8 cellular contexts compared by ENCODE assay signal in the genomic region with DNA sequence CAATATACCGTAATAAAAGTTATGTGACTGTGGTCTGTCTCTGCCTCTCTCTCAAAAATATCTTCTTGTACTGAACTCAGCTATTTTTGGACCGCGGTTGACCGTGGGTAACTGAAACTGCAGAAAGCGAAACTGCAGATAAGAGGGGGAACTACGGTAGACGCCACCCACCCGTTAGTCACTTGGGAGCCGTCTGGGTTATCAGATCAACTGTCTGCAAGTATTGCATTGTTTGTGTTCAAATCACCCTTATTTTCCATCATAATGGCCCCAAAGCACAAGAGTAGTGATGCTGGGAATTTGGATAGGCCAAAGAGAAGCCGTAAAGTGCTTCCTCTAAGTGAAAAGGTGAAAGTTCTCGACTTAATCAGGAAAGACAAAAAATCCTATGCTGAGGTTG. TPM values are rescaled to one million over a fixed set of nuclear protein-coding genes. Genes with fewer than 3 reads are reported as not detected.
DNase-seq lines count a peak whose midpoint lies in the region; ATAC-seq, FAIRE-seq and TF ChIP-seq lines count a peak whose summit lies in the region.
"Not testable (repeated sequence)": the region's sequence is repeated elsewhere in the genome, so short reads cannot be mapped to it uniquely, and the experiment has no call there.

No MANE protein-coding gene starts in this region.

- peaks cover 15% of the 10 kb centered on the region for H3K27me3 Mint-ChIP-seq in GM23338 (ENCODE audit: insufficient read depth, low read depth, poor library complexity)
- H3K27me3 Mint-ChIP-seq in T-helper 2 cell treated with Interferon-gamma antibody and Interleukin-4, amounts not matched to agents 5 μg/mL and 100 μg/mL, for 36 hours (ENCODE audit: low read depth); stimulated activated naive CD8-positive, alpha-beta T cell treated with anti-CD3 and anti-CD28 coated beads, Interleukin-15, amount 100 ng/mL, for 72 hours: not testable (repeated sequence)

- not testable (repeated sequence) for H3K27me3 ChIP-seq in GM23338 (ENCODE audit: insufficient read depth); HUES64 (ENCODE audit: insufficient read depth, low read length); osteoblast (ENCODE audit: insufficient read depth, low read length)

- peak overlapping the region; percentile 25; the same call in 1 of the 2 replicates for H3K4me3 ChIP-seq in GM23338
- H3K4me3 ChIP-seq in HUES64 (ENCODE audit: low read length): peak overlapping the region; percentile 34; the same call in 1 of the 2 replicates
- H3K4me3 ChIP-seq in osteoblast (ENCODE audit: insufficient read depth, low read length): peak overlapping the region; percentile 60

- H3K4me1 Mint-ChIP-seq in GM23338: peaks cover 30% of the 10 kb centered on the region
- peaks cover 35% of the 10 kb centered on the region for H3K4me1 Mint-ChIP-seq in T-helper 2 cell treated with Interferon-gamma antibody and Interleukin-4, amounts not matched to agents 5 μg/mL and 100 μg/mL, for 36 hours (ENCODE audit: low read depth)
- peaks cover 46% of the 10 kb centered on the region for H3K4me1 Mint-ChIP-seq in stimulated activated naive CD8-positive, alpha-beta T cell treated with anti-CD3 and anti-CD28 coated beads, Interleukin-15, amount 100 ng/mL, for 72 hours

- DNase-seq in GM12892 (ENCODE audit: insufficient read length) (peak; percentile 53), GM23338 (ENCODE audit: low spot score) (peak; percentile 72), osteoblast (ENCODE audit: insufficient read length, low spot score, missing footprints) (peak; percentile 55)
- peak; percentile 90 for DNase-seq in T-helper 2 cell treated with Interferon-gamma antibody and Interleukin-4, amounts not matched to agents 5 μg/mL and 100 μg/mL, for 36 hours (ENCODE audit: low spot score)
- peak; percentile 17 to 46 (median 30) for DNase-seq in activated naive CD4-positive, alpha-beta T cell (lab: John Stamatoyannopoulos, UW)
- not testable (repeated sequence) for DNase-seq in Right ventricle myocardium inferior (ENCODE audit: missing footprints)
- DNase-seq in stimulated activated naive CD8-positive, alpha-beta T cell treated with anti-CD3 and anti-CD28 coated beads, Interleukin-15, amount 100 ng/mL, for 72 hours: peak; percentile 74 to 85

- peak; percentile 48; the same call in 1 of the 2 replicates for TF ChIP-seq POLR2A in GM12892 (IDR thresholded peaks at IDR 0.05; ENCODE audit: low read depth, low read length)

- not testable (repeated sequence) for H3K36me3 ChIP-seq in GM23338 (ENCODE audit: insufficient read depth); HUES64 (ENCODE audit: insufficient read depth, low read length); osteoblast (ENCODE audit: insufficient read depth, low read length)

- H3K36me3 Mint-ChIP-seq in GM23338 (ENCODE audit: low read depth); T-helper 2 cell treated with Interferon-gamma antibody and Interleukin-4, amounts not matched to agents 5 μg/mL and 100 μg/mL, for 36 hours (ENCODE audit: low read depth): not testable (repeated sequence)

- peak overlapping the region; percentile 69; the same call in 1 of the 2 replicates for H3K27ac Mint-ChIP-seq in GM23338
- peak overlapping the region; percentile 91 for H3K27ac Mint-ChIP-seq in T-helper 2 cell treated with Interferon-gamma antibody and Interleukin-4, amounts not matched to agents 5 μg/mL and 100 μg/mL, for 36 hours
- peak overlapping the region; percentile 92 to 99 for H3K27ac Mint-ChIP-seq in stimulated activated naive CD8-positive, alpha-beta T cell treated with anti-CD3 and anti-CD28 coated beads, Interleukin-15, amount 100 ng/mL, for 72 hours

- H3K79me2 ChIP-seq in GM23338 (replicated peaks; ENCODE audit: insufficient read depth); osteoblast (ENCODE audit: insufficient read depth, low read length): not testable (repeated sequence)

- intact Hi-C loops in Right ventricle myocardium inferior (cut with DNase I): loop anchor here (10.0 kb wide), 2 partner anchors 65 to 475 kb away; a partner anchor contains a TSS

- not testable (repeated sequence) for H3F3A ChIP-seq in GM23338 (replicated peaks; ENCODE audit: low read depth)

- H3K27ac ChIP-seq in GM23338 (ENCODE audit: low read depth): peak overlapping the region; percentile 91; the same call in 1 of the 2 replicates
- H3K27ac ChIP-seq in HUES64 (ENCODE audit: low read depth, low read length): peak overlapping the region; percentile 57; the same call in 1 of the 2 replicates
- not testable (repeated sequence) for H3K27ac ChIP-seq in osteoblast (ENCODE audit: low read depth, low read length)

- not testable (repeated sequence) for H4K20me1 ChIP-seq in GM23338 (replicated peaks; ENCODE audit: insufficient read depth); osteoblast (ENCODE audit: insufficient read depth, low read length)

- H3K4me1 ChIP-seq in GM23338 (ENCODE audit: insufficient read depth): peaks cover 25% of the 10 kb centered on the region
- H3K4me1 ChIP-seq in HUES64 (ENCODE audit: insufficient read depth, low read length): peaks cover 23% of the 10 kb centered on the region
- H3K4me1 ChIP-seq in osteoblast (ENCODE audit: insufficient read depth, low read length): not testable (repeated sequence)

- not testable (repeated sequence) for H2AFZ ChIP-seq in GM23338
- peak overlapping the region; percentile 88 for H2AFZ ChIP-seq in osteoblast (ENCODE audit: low read length)

- peak overlapping the region; percentile 28; the same call in 1 of the 2 replicates for H3K4me2 ChIP-seq in GM23338
- H3K4me2 ChIP-seq in osteoblast (ENCODE audit: insufficient read depth, low read length): peak overlapping the region; percentile 81

- ATAC-seq in GM23338: peak; percentile 67
- peak; percentile 77 for ATAC-seq in Right ventricle myocardium inferior
- peak; percentile 98 for ATAC-seq in stimulated activated naive CD8-positive, alpha-beta T cell treated with anti-CD3 and anti-CD28 coated beads, Interleukin-15, amount 100 ng/mL, for 72 hours

- WGBS in HUES64: 22% methylated on average over 8 of the region's 11 CpGs

- not testable (repeated sequence) for H3K9ac ChIP-seq in HUES64 (ENCODE audit: low read depth, low read length)

- not testable (repeated sequence) for FAIRE-seq in GM12892 (lab: Jason Lieb, UNC)

- H3K9me3 Mint-ChIP-seq in GM23338; T-helper 2 cell treated with Interferon-gamma antibody and Interleukin-4, amounts not matched to agents 5 μg/mL and 100 μg/mL, for 36 hours; stimulated activated naive CD8-positive, alpha-beta T cell treated with anti-CD3 and anti-CD28 coated beads, Interleukin-15, amount 100 ng/mL, for 72 hours: not testable (repeated sequence)

- H3K4me3 Mint-ChIP-seq in GM23338: peak overlapping the region; percentile 52; the same call in 2 of the 3 replicates
- H3K4me3 Mint-ChIP-seq in T-helper 2 cell treated with Interferon-gamma antibody and Interleukin-4, amounts not matched to agents 5 μg/mL and 100 μg/mL, for 36 hours: peak overlapping the region; percentile 87
- peak overlapping the region; percentile 80 to 91 for H3K4me3 Mint-ChIP-seq in stimulated activated naive CD8-positive, alpha-beta T cell treated with anti-CD3 and anti-CD28 coated beads, Interleukin-15, amount 100 ng/mL, for 72 hours

- H3K9me2 ChIP-seq in GM23338 (ENCODE audit: insufficient read depth): not testable (repeated sequence)

- TF ChIP-seq CTCF in GM23338 (conservative IDR thresholded peaks at IDR 0.05; ENCODE audit: low read depth in 2 of 2); osteoblast (IDR thresholded peaks at IDR 0.05; ENCODE audit: extremely low read depth, low read depth, low read length): not testable (repeated sequence)

- H3K9me3 ChIP-seq in HUES64 (ENCODE audit: insufficient read depth, low read depth, low read length); osteoblast (ENCODE audit: low read depth, low read length): not testable (repeated sequence)

RNA-seq across cellular contexts. Expression of a gene that starts 7.5 kb away (rescaled TPM):
- 103 TPM for polyA plus RNA-seq in GM12892 (2012; ENCODE audit: missing spikeins)
- total RNA-seq in GM23338 (2014; rRNA removed; shearing (Covaris generic)): 219 and 242 TPM in 2 replicates
- polyA plus RNA-seq in GM23338 (2016; fragmentation: Nextera tagmentation; extraction: Ambion mirVana): 184 and 204 TPM in 2 replicates
- 196 TPM for polyA plus RNA-seq in HUES64 (2013, experiment 1 of 2)
- polyA plus RNA-seq in HUES64 (2013, experiment 2 of 2): 179 TPM
- total RNA-seq in Right ventricle myocardium inferior (121 TPM), osteoblast (143 and 153 TPM in 2 replicates)
